In genomic region chr4:38894340-38894982, GRCh38 we compare ENCODE assay signal across 2 cellular contexts.
TF ChIP-seq lines count a peak whose summit lies in the region.

No MANE protein-coding gene starts in this region.

TF ChIP-seq in liver, 16 proteins besides CTCF, POLR2A, EP300 and RAD21:
- no peak for TF ChIP-seq FOXA2 (IDR thresholded peaks at IDR 0.05)
- no peak for TF ChIP-seq NR2F2 (IDR thresholded peaks at IDR 0.05)
- no peak for TF ChIP-seq SP1 (IDR thresholded peaks at IDR 0.05)
- TF ChIP-seq HNF4A (conservative IDR thresholded peaks at IDR 0.05): no peak
- no peak for TF ChIP-seq REST (IDR thresholded peaks at IDR 0.05)
- no peak for TF ChIP-seq GABPA (IDR thresholded peaks at IDR 0.05 in 1 of 2, conservative IDR thresholded peaks at IDR 0.05 in 1 of 2)
- no peak for TF ChIP-seq RXRA (IDR thresholded peaks at IDR 0.05)

TF ChIP-seq in HepG2, 621 proteins besides CTCF, POLR2A, EP300 and RAD21:
- TF ChIP-seq ZSCAN12 (CRISPR knock-in tag; IDR thresholded peaks at IDR 0.05): no peak
- TF ChIP-seq ZNF121 (CRISPR knock-in tag; IDR thresholded peaks at IDR 0.05): no peak
- TF ChIP-seq ONECUT2 (CRISPR knock-in tag; IDR thresholded peaks at IDR 0.05): no peak
- no peak for TF ChIP-seq SPEN (CRISPR knock-in tag; IDR thresholded peaks at IDR 0.05; ENCODE audit: low read depth)
- TF ChIP-seq IKZF1 (IDR thresholded peaks at IDR 0.05): no peak
- no peak for TF ChIP-seq FOXP1 (IDR thresholded peaks at IDR 0.05)
- TF ChIP-seq FOXP1 (CRISPR knock-in tag; IDR thresholded peaks at IDR 0.05): no peak
- no peak for TF ChIP-seq CREM (IDR thresholded peaks at IDR 0.05)
- no peak for TF ChIP-seq CREM (CRISPR knock-in tag; IDR thresholded peaks at IDR 0.05)
- no peak for TF ChIP-seq SNAPC5 (CRISPR knock-in tag; IDR thresholded peaks at IDR 0.05; ENCODE audit: borderline replicate concordance)
- no peak for TF ChIP-seq SAFB2 (CRISPR knock-in tag; IDR thresholded peaks at IDR 0.05; ENCODE audit: borderline replicate concordance, low read depth)
